8 cellular contexts compared by ENCODE assay signal in genomic region chr19:9934132-9934950, GRCh38. TPM values are rescaled to one million over a fixed set of nuclear protein-coding genes. Genes with fewer than 3 reads are reported as not detected.
DNase-seq lines count a peak whose midpoint lies in the region; TF ChIP-seq lines count a peak whose summit lies in the region.

No MANE protein-coding gene starts in this region.

- TF ChIP-seq CTCF in coronary artery (IDR thresholded peaks at IDR 0.05) = peak; percentile 55
- peak; percentile 86 for TF ChIP-seq CTCF in liver (IDR thresholded peaks at IDR 0.05; ENCODE audit: low read depth, low read length, missing input control)

- H3K9ac ChIP-seq in liver (ENCODE audit: low read depth in 1 of 2, low read length in 2 of 2) = no peak overlapping the region

- TF ChIP-seq RAD21 in liver (IDR thresholded peaks at IDR 0.05) = peak; percentile 89 to 94

- H3K4me1 ChIP-seq in liver (ENCODE audit: control insufficient read depth in 4 of 4, insufficient read depth in 4 of 4, low read length in 3 of 4) = peaks cover 0 to 30% (median 20%) of the 10 kb centered on the region in 4 donors

- DNase-seq in NCI-H748 (lab: John Stamatoyannopoulos, UW; ENCODE audit: unreplicated experiment) (peak; percentile 42), NCI-H748 treated with DMSO at 0.1 percent for 48 hours (lab: John Stamatoyannopoulos, UW) (no peak), NCI-H2196 treated with DMSO at 0.1 percent for 48 hours (lab: John Stamatoyannopoulos, UW; ENCODE audit: unreplicated experiment) (peak; percentile 64), coronary artery (ENCODE audit: low spot score) (no peak), GF-D8 (lab: John Stamatoyannopoulos, UW) (no peak)
- peak; percentile 84 for DNase-seq in activated CD4-positive, alpha-beta T cell treated with anti-CD3 and anti-CD28 coated beads, Interleukin-2, amount 50 U/mL, for 1 hour
- peak; percentile 64 to 83 (median 67) for DNase-seq in stimulated activated CD4-positive, alpha-beta T cell treated with anti-CD3 and anti-CD28 coated beads, TNF-alpha, amount 100 ng/mL, for 24 hours (ENCODE audit: low read depth in 3 of 3)

- peaks cover 0 to 2% (median 0%) of the 10 kb centered on the region in 4 donors for H3K36me3 ChIP-seq in liver (ENCODE audit: control insufficient read depth in 4 of 4, insufficient read depth in 3 of 4, low read depth in 1 of 4, low read length in 3 of 4)

- no peaks in the 10 kb centered on the region for H3K27me3 ChIP-seq in liver (ENCODE audit: control insufficient read depth in 4 of 4, insufficient read depth in 4 of 4, low read length in 3 of 4)

- H3K4me3 ChIP-seq in coronary artery = no peak overlapping the region
- H3K4me3 ChIP-seq in liver (ENCODE audit: low read depth in 1 of 3, low read length in 3 of 3) = no peak overlapping the region

- WGBS in liver = 17% methylated on average over 23 of the region's 23 CpGs

- no peak overlapping the region for H3K27ac ChIP-seq in coronary artery
- H3K27ac ChIP-seq in liver (ENCODE audit: low read depth in 1 of 2, low read length in 2 of 2) = peak overlapping the region in 1 of 2 donors; percentile 19

- no peaks in the 10 kb centered on the region for H3K9me3 ChIP-seq in liver (ENCODE audit: control insufficient read depth in 4 of 4, low read length in 3 of 4)

TF ChIP-seq in liver, 16 proteins besides CTCF, POLR2A, EP300 and RAD21:
- TF ChIP-seq ZBTB33 (IDR thresholded peaks at IDR 0.05) (no peak), JUND (IDR thresholded peaks at IDR 0.05) (peak; percentile 52 to 67)

RNA-seq across cellular contexts. Expression of gene OLFM2, which starts 2.0 kb away (rescaled TPM):
- 1 to 10 TPM; 1.1 to 3.6 TPM for total RNA-seq in liver
- 10 to 100 TPM in 1 of 2 donors, under 1 TPM in 1; 0.49 to 28.9 TPM for polyA plus RNA-seq in liver

Comparison
In these comparisons a context has a peak if more than half of its experiments do, and no peak if none do; other contexts are left out.
1. DNase-seq: peak in NCI-H748 (single experiment), NCI-H2196 treated with DMSO at 0.1 percent for 48 hours (single experiment), activated CD4-positive, alpha-beta T cell treated with anti-CD3 and anti-CD28 coated beads, Interleukin-2, amount 50 U/mL, for 1 hour (single experiment) and stimulated activated CD4-positive, alpha-beta T cell treated with anti-CD3 and anti-CD28 coated beads, TNF-alpha, amount 100 ng/mL, for 24 hours (3 of 3); none in NCI-H748 treated with DMSO at 0.1 percent for 48 hours (single experiment), coronary artery (single experiment) and GF-D8 (single experiment).